ENCODE assay signal across 10 cellular contexts in genomic region chr1:228517655-228518054, GRCh38.
"Had no signal": no experiment of that assay in that cellular context is flagged by ENCODE, and none has a peak within 500 bp of the region (broad histone marks: within the 10 kb centered on the region; RNA-seq: fewer than 3 reads in every experiment).

No MANE protein-coding gene starts in this region.

- H2AFZ ChIP-seq: GM23338 had no signal

- ATAC-seq: GM23338, HCT116 had no signal

- H3K4me3 ChIP-seq: GM23338, HAP-1 had no signal

- H3K36me3 ChIP-seq: HAP-1 had no signal

- H3K4me1 ChIP-seq: HAP-1 had no signal

- H3K9me3 ChIP-seq: HAP-1 had no signal

- DNase-seq: GOT3, H7, H9, HCEC 1CT, HFFc6 had no signal

- FAIRE-seq: H1, H54 had no signal

- H3K4me2 ChIP-seq: GM23338 had no signal
